2 cellular contexts compared by ENCODE assay signal in the genomic region with DNA sequence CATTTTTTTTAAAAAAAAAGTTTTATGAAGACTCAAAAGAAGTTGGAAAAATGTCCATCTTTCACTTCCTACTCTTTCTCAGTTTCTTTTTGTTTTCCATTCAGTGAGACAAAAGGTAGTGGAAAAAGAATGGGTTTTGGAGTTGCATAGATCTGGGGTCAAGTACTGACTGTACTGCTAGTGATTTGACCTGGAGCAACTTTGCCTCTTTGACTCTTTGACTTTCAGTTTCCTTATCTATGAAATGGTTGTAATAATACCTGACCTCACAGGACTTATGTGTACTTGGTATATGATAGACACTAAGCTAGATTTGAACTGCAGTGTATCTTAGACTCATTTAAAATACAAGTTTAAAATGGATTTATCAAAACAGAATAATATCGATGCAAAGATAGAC.
TF ChIP-seq lines count a peak whose summit lies in the region.

No MANE protein-coding gene starts in this region.

TF ChIP-seq in SK-N-SH, 30 proteins besides CTCF, POLR2A, EP300 and RAD21 (continued from another document):
- TF ChIP-seq RXRA (IDR thresholded peaks at IDR 0.05; ENCODE audit: borderline replicate concordance, low read depth): no peak
- no peak for TF ChIP-seq NFIC (IDR thresholded peaks at IDR 0.05; ENCODE audit: borderline replicate concordance)
- no peak for TF ChIP-seq RCOR1 (IDR thresholded peaks at IDR 0.05; ENCODE audit: low read length)
- no peak for TF ChIP-seq RFX5 (IDR thresholded peaks at IDR 0.05; ENCODE audit: low read length)
- TF ChIP-seq, protein P1, sequence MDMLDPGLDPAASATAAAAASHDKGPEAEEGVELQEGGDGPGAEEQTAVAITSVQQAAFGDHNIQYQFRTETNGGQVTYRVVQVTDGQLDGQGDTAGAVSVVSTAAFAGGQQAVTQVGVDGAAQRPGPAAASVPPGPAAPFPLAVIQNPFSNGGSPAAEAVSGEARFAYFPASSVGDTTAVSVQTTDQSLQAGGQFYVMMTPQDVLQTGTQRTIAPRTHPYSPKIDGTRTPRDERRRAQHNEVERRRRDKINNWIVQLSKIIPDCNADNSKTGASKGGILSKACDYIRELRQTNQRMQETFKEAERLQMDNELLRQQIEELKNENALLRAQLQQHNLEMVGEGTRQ (IDR thresholded peaks at IDR 0.05; ENCODE audit: borderline replicate concordance, low read depth, low read length): no peak
- TF ChIP-seq GABPA (IDR thresholded peaks at IDR 0.05; ENCODE audit: low read depth): no peak
- no peak for TF ChIP-seq TEAD4 (IDR thresholded peaks at IDR 0.05; ENCODE audit: borderline replicate concordance, insufficient read depth)
- TF ChIP-seq SMC3 (IDR thresholded peaks at IDR 0.05; ENCODE audit: low read depth, low read length): no peak
- no peak for TF ChIP-seq JUND (IDR thresholded peaks at IDR 0.05)
- TF ChIP-seq FOXJ3 (CRISPR knock-in tag; IDR thresholded peaks at IDR 0.05): no peak
- TF ChIP-seq SIN3A (IDR thresholded peaks at IDR 0.05; ENCODE audit: borderline replicate concordance, low read depth, low read length): no peak

TF ChIP-seq in SK-N-SH treated with all-trans-retinoic acid at 6 μM for 48 hours, 23 proteins besides CTCF, POLR2A, EP300 and RAD21 (continued from another document):
- no peak for TF ChIP-seq ARNTL (CRISPR knock-in tag; IDR thresholded peaks at IDR 0.05; ENCODE audit: borderline replicate concordance, low read depth)
- no peak for TF ChIP-seq ESRRG (CRISPR knock-in tag; IDR thresholded peaks at IDR 0.05)
